ENCODE assay signal across 22 cellular contexts in genomic region chr12:109089683-109090082, GRCh38. TPM values are rescaled to one million over a fixed set of nuclear protein-coding genes. Genes with fewer than 3 reads are reported as not detected.
DNase-seq lines count a peak whose midpoint lies in the region; ATAC-seq and TF ChIP-seq lines count a peak whose summit lies in the region.
"Had no signal": no experiment of that assay in that cellular context is flagged by ENCODE, and none has a peak within 500 bp of the region (broad histone marks: within the 10 kb centered on the region; RNA-seq: fewer than 3 reads in every experiment).

No MANE protein-coding gene starts in this region.

- no peak for ATAC-seq in CD4-positive, alpha-beta T cell (ENCODE audit: poor library complexity)
- ATAC-seq in memory B cell (ENCODE audit: low read depth) (no peak), GM19395 (IDR thresholded peaks at IDR 0.05; ENCODE audit: unreplicated experiment) (no peak)
- no peak for ATAC-seq in activated naive CD4-positive, alpha-beta T cell treated with anti-CD3 and anti-CD28 coated beads, Interleukin-2, amount 50 U/mL, for 72 hours

- no peaks in the 10 kb centered on the region for H3K27me3 ChIP-seq in CD4-positive, alpha-beta T cell (ENCODE audit: control insufficient read depth, insufficient read depth, low read length)
- H3K27me3 ChIP-seq in DOHH2 (ENCODE audit: control insufficient read depth, low read length), result no peaks in the 10 kb centered on the region
- H3K27me3 ChIP-seq: BLaER1 treated with 17β-estradiol and CSF1 and Interleukin-3, amounts not matched to agents 10 nM and 100 nM had no signal

- peaks cover 2% of the 10 kb centered on the region; the same call in 1 of the 2 replicates for H4K20me1 ChIP-seq in DOHH2 (ENCODE audit: control insufficient read depth, insufficient read depth, low read depth, low read length)

- peaks cover 16% of the 10 kb centered on the region; the same call in 1 of the 2 replicates for H3F3A ChIP-seq in DOHH2 (ENCODE audit: control insufficient read depth, insufficient read depth)

- no peak for DNase-seq in CD4-positive, alpha-beta T cell
- DNase-seq in RWPE1 (ENCODE audit: low spot score) (no peak), memory B cell (ENCODE audit: low spot score in 2 of 2) (no peak), HPDE6-E6E7 (ENCODE audit: extremely low spot score) (no peak)
- DNase-seq in activated naive CD4-positive, alpha-beta T cell treated with anti-CD3 and anti-CD28 coated beads, Interleukin-2, amount 50 U/mL, for 72 hours (ENCODE audit: low spot score in 2 of 2), result no peak
- DNase-seq: DMS 273 treated with DMSO at 0.1 percent for 48 hours, DND-41, H7, Karpas-422, MM.1S, NCI-H1092 treated with DMSO at 0.1 percent for 48 hours, NCI-H146, NCI-H2029 treated with DMSO at 0.1 percent for 48 hours, NCI-H446 treated with DMSO at 0.1 percent for 48 hours, NCI-H69, SHP77 had no signal

- no peak overlapping the region for H3K4me3 ChIP-seq in DOHH2 (ENCODE audit: low read length)
- H3K4me3 ChIP-seq: BLaER1 treated with 17β-estradiol and CSF1 and Interleukin-3, amounts not matched to agents 10 nM and 100 nM had no signal

- peaks cover 36% of the 10 kb centered on the region for H3K4me1 Mint-ChIP-seq in CD4-positive, alpha-beta T cell (ENCODE audit: low read depth)
- peaks cover 18% of the 10 kb centered on the region for H3K4me1 Mint-ChIP-seq in memory B cell

- H3K9me2 ChIP-seq in DOHH2 (replicated peaks; ENCODE audit: control insufficient read depth, low read length), result no peaks in the 10 kb centered on the region

- peaks cover 75% of the 10 kb centered on the region for H3K36me3 ChIP-seq in DOHH2 (ENCODE audit: control insufficient read depth, low read length)

- CTCF ChIA-PET in CD4-positive, alpha-beta T cell (lab: Charles Lee), result no interaction called here
- CTCF ChIA-PET in RWPE1 (lab: Yijun Ruan, JAX), result interaction anchor here (0.7 kb wide), 1 partner anchor 150 kb away, joined by 8 read pairs; no protein-coding TSS in a partner anchor

- H3K9me3 Mint-ChIP-seq in CD4-positive, alpha-beta T cell, result no peaks in the 10 kb centered on the region
- H3K9me3 Mint-ChIP-seq in memory B cell, result no peaks in the 10 kb centered on the region
- H3K9me3 Mint-ChIP-seq in activated naive CD4-positive, alpha-beta T cell treated with anti-CD3 and anti-CD28 coated beads, Interleukin-2, amount 50 U/mL, for 72 hours, result no peaks in the 10 kb centered on the region
- H3K9me3 Mint-ChIP-seq: IgD-negative memory B cell had no signal

- no peak overlapping the region for H3K27ac ChIP-seq in CD4-positive, alpha-beta T cell (ENCODE audit: low read depth, low read length)
- H3K27ac ChIP-seq in DOHH2 (ENCODE audit: low read depth, low read length) (no peak overlapping the region), RWPE1 (peak overlapping the region; percentile 58)
- H3K27ac ChIP-seq: BLaER1 treated with 17β-estradiol and CSF1 and Interleukin-3, amounts not matched to agents 10 nM and 100 nM; HL-60; SK-N-MC had no signal

- no peaks in the 10 kb centered on the region for H3K27me3 Mint-ChIP-seq in CD4-positive, alpha-beta T cell
- H3K27me3 Mint-ChIP-seq in memory B cell, result no peaks in the 10 kb centered on the region
- H3K27me3 Mint-ChIP-seq: IgD-negative memory B cell had no signal

- H3K4me3 Mint-ChIP-seq in CD4-positive, alpha-beta T cell, result no peak overlapping the region
- no peak overlapping the region for H3K4me3 Mint-ChIP-seq in memory B cell

- H3K36me3 Mint-ChIP-seq in CD4-positive, alpha-beta T cell (ENCODE audit: low read depth), result peaks cover 63% of the 10 kb centered on the region
- H3K36me3 Mint-ChIP-seq in memory B cell, result peaks cover 9% of the 10 kb centered on the region
- H3K36me3 Mint-ChIP-seq in activated naive CD4-positive, alpha-beta T cell treated with anti-CD3 and anti-CD28 coated beads, Interleukin-2, amount 50 U/mL, for 72 hours, result peaks cover 13 to 16% of the 10 kb centered on the region in 2 donors
- H3K36me3 Mint-ChIP-seq: IgD-negative memory B cell had no signal

- peak overlapping the region; percentile 27 for H3K27ac Mint-ChIP-seq in CD4-positive, alpha-beta T cell
- H3K27ac Mint-ChIP-seq in memory B cell, result peak overlapping the region; percentile 22
- H3K27ac Mint-ChIP-seq in activated naive CD4-positive, alpha-beta T cell treated with anti-CD3 and anti-CD28 coated beads, Interleukin-2, amount 50 U/mL, for 72 hours, result peak overlapping the region in 1 of 2 donors; percentile 84

- H3K9me3 ChIP-seq in CD4-positive, alpha-beta T cell (ENCODE audit: control insufficient read depth, low read length), result no peaks in the 10 kb centered on the region
- H3K9me3 ChIP-seq in DOHH2 (ENCODE audit: control insufficient read depth, insufficient read depth, low read length), result no peaks in the 10 kb centered on the region
- H3K9me3 ChIP-seq: BLaER1 treated with 17β-estradiol and CSF1 and Interleukin-3, amounts not matched to agents 10 nM and 100 nM had no signal

- H3K79me2 ChIP-seq in DOHH2 (ENCODE audit: control insufficient read depth, low read length), result peaks cover 41% of the 10 kb centered on the region

- POLR2A ChIA-PET in CD4-positive, alpha-beta T cell (lab: Charles Lee), result no interaction called here
- POLR2A ChIA-PET in RWPE1 (lab: Yijun Ruan, JAX; ENCODE audit: low non-redundant PET), result no interaction called here

- peaks cover 36% of the 10 kb centered on the region for H3K4me1 ChIP-seq in DOHH2 (ENCODE audit: control insufficient read depth, low read length)

- peak overlapping the region; percentile 99; the same call in 1 of the 2 replicates for H3K4me2 ChIP-seq in DOHH2 (ENCODE audit: low read length)

- intact Hi-C loops in CD4-positive, alpha-beta T cell (cut with DNase I, micrococcal nuclease), result loop anchor here (5.0 kb wide), 6 partner anchors 137 to 623 kb away; partner anchors contain the start of genes FAM222A (in 1 of the 2), ISCU (in 1 of the 2), MMAB (in 1 of the 2) and MVK (in 1 of the 2)

- TF ChIP-seq CTCF in CD4-positive, alpha-beta T cell (IDR thresholded peaks at IDR 0.05), result no peak
- TF ChIP-seq CTCF in DOHH2 (IDR thresholded peaks at IDR 0.05; ENCODE audit: low read depth, low read length, poor library complexity, severe bottlenecking), result no peak
- TF ChIP-seq CTCF in RWPE1 (conservative IDR thresholded peaks at IDR 0.05; ENCODE audit: low read depth), result no peak

RNA-seq across cellular contexts. Expression of gene ALKBH2, which starts 3.6 kb away (rescaled TPM):
- 10 to 100 TPM; 12.8 to 14.0 TPM for total RNA-seq in CD4-positive, alpha-beta T cell
- total RNA-seq in activated naive CD4-positive, alpha-beta T cell treated with anti-CD3 and anti-CD28 coated beads, Interleukin-2, amount 50 U/mL, for 72 hours, result 10 to 100 TPM; 32.7 to 33.9 TPM

RNA-seq across cellular contexts. Expression of gene UNG, which starts 7.7 kb away (rescaled TPM):
- total RNA-seq in CD4-positive, alpha-beta T cell, result 1 to 10 TPM; 3.3 to 3.6 TPM
- total RNA-seq in activated naive CD4-positive, alpha-beta T cell treated with anti-CD3 and anti-CD28 coated beads, Interleukin-2, amount 50 U/mL, for 72 hours, result 10 to 100 TPM; 49.3 to 74.9 TPM

RNA-seq across cellular contexts. Expression of gene ACACB, which starts 26.7 kb away (rescaled TPM):
- total RNA-seq in CD4-positive, alpha-beta T cell, result 10 to 100 TPM; 30.3 to 32.2 TPM
- total RNA-seq in activated naive CD4-positive, alpha-beta T cell treated with anti-CD3 and anti-CD28 coated beads, Interleukin-2, amount 50 U/mL, for 72 hours, result 10 to 100 TPM; 13.4 to 23.7 TPM

RNA-seq across cellular contexts. Expression of gene USP30, which starts 37.3 kb away (rescaled TPM):
- 10 to 100 TPM; 21.8 to 23.0 TPM for total RNA-seq in CD4-positive, alpha-beta T cell
- total RNA-seq in activated naive CD4-positive, alpha-beta T cell treated with anti-CD3 and anti-CD28 coated beads, Interleukin-2, amount 50 U/mL, for 72 hours, result 10 to 100 TPM; 10.4 to 21.0 TPM

Comparison
In these comparisons a context has a peak if more than half of its experiments do, and no peak if none do; other contexts are left out.
1. RNA of gene UNG, which starts 7.7 kb away (total RNA-seq): 49.3 to 74.9 TPM in activated naive CD4-positive, alpha-beta T cell treated with anti-CD3 and anti-CD28 coated beads, Interleukin-2, amount 50 U/mL, for 72 hours; 3.3 to 3.6 TPM in CD4-positive, alpha-beta T cell; every median in the first group is over 10 times any median in the second.